8 cellular contexts compared by ENCODE assay signal in the genomic region with DNA sequence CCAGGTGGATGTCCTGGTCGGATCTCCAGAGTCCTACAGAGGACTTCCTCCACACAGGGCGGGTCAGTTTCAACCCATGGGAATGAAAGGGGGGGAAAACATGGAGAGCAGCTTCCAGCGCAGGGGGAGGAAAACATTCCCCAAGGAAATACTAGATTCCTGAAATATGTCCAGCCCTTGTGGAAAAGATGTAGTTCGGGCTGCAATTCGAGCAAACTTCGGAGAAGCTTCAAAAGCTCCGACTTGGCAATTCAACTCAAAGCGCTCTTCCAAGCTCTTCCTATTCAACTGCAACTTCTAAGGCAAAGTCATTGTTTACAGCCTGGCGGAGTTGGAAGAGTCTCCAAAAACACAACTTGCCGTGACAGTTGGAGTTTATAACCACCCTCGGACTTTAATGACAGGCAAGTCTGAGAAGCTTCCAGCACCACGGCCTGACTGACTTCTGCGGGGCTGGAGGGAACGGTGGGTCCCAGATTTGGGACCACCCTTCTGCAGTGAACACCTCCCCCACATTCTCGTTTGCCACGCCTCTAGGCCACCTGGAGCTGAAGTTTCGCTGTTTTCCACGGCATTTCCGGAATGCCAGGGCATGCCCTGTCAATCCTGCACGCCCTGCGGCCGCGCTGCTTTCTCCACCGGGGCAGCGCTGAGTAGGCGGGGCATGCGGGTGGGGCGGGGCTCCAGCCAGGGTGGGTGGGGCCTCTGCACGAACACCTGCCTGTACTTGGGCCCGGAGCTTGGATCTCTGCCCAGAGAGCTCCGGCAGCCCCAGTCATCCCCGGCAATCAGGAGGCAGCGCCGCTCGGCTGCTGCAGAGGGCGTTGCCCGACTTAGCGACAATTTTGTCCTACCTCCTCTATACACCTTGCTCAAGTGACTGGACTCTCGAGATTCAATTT. TPM values are rescaled to one million over a fixed set of nuclear protein-coding genes. Genes with fewer than 3 reads are reported as not detected.
A peak's percentile ranks its signal among the peaks of the same experiment; 100 is the strongest.
DNase-seq lines count a peak whose midpoint lies in the region; ATAC-seq and TF ChIP-seq lines count a peak whose summit lies in the region.

No MANE protein-coding gene starts in this region.

- ATAC-seq in GM18505 (IDR thresholded peaks at IDR 0.05; ENCODE audit: unreplicated experiment) (peak; percentile 99), HG02970 (IDR thresholded peaks at IDR 0.05; ENCODE audit: low FRiP score, unreplicated experiment) (peak; percentile 94)

- H3K27ac ChIP-seq in coronary artery: peak overlapping the region in 1 of 2 donors; percentile 68

- WGBS in lower leg skin, 2 donors: 11 to 12% methylated on average over 31 to 35 of the region's 39 CpGs

- peak; percentile 78 for DNase-seq in NCI-H2029 treated with DMSO at 0.1 percent for 48 hours (lab: John Stamatoyannopoulos, UW)
- peak; percentile 51 to 74 for DNase-seq in activated CD4-positive, alpha-beta T cell treated with anti-CD3 and anti-CD28 coated beads for 24 hours (ENCODE audit: low read depth in 2 of 2)
- DNase-seq in coronary artery (ENCODE audit: low spot score): peak; percentile 83
- DNase-seq in lower leg skin (ENCODE audit: low spot score in 2 of 2): peak; percentile 88 to 96
- peak; percentile 47 for DNase-seq in stimulated activated CD8-positive, alpha-beta memory T cell treated with anti-CD3 and anti-CD28 coated beads, Interleukin-12 subunit alpha, Interleukin-12 subunit beta, amount 100 ng/mL, for 24 hours (ENCODE audit: extremely low read depth)
- no peak for DNase-seq in NCI-H1694 (lab: John Stamatoyannopoulos, UW)

- intact Hi-C loops in lower leg skin (cut with DNase I; ENCODE audit: low total_unique reads): no loop called here

- TF ChIP-seq POLR2A in GM18505 (IDR thresholded peaks at IDR 0.05; ENCODE audit: borderline replicate concordance, extremely low read depth, insufficient read depth, insufficient read length): no peak
- TF ChIP-seq POLR2A in lower leg skin (IDR thresholded peaks at IDR 0.05): no peak

- H3K4me3 ChIP-seq in coronary artery (peak overlapping the region; percentile 71), lower leg skin (ENCODE audit: low read depth, poor library complexity, severe bottlenecking) (peak overlapping the region; percentile 21)

- TF ChIP-seq CTCF in coronary artery (IDR thresholded peaks at IDR 0.05) (peak; percentile 47), lower leg skin (IDR thresholded peaks at IDR 0.05) (no peak)

RNA-seq across cellular contexts. Expression of a gene that starts 49.0 kb away (rescaled TPM):
- 10 to 100 TPM; 10.1 to 17.6 (median 10.8) TPM for total RNA-seq in lower leg skin
